Comparison of ENCODE assay signal across 14 cellular contexts in genomic region chr4:153159016-153159415, GRCh38. TPM values are rescaled to one million over a fixed set of nuclear protein-coding genes. Genes with fewer than 3 reads are reported as not detected.
A peak's percentile ranks its signal among the peaks of the same experiment; 100 is the strongest.
DNase-seq lines count a peak whose midpoint lies in the region; ATAC-seq, FAIRE-seq and TF ChIP-seq lines count a peak whose summit lies in the region.
"Had no signal": no experiment of that assay in that cellular context is flagged by ENCODE, and none has a peak within 500 bp of the region (broad histone marks: within the 10 kb centered on the region; RNA-seq: fewer than 3 reads in every experiment).

No MANE protein-coding gene starts in this region.

- H3K79me2 ChIP-seq in HepG2 (ENCODE audit: insufficient read depth, low read length), result no peaks in the 10 kb centered on the region

- POLR2A ChIA-PET in HepG2 (lab: Yijun Ruan, JAX), result no interaction called here
- POLR2A ChIA-PET in Caco-2 (lab: Charles Lee), result no interaction called here

- no peaks in the 10 kb centered on the region for H4K20me1 ChIP-seq in HepG2 (ENCODE audit: insufficient read depth, low read length)

- H3K27ac Mint-ChIP-seq in immature natural killer cell, result no peak overlapping the region
- no peak overlapping the region for H3K27ac Mint-ChIP-seq in Caco-2 (ENCODE audit: unreplicated experiment)
- H3K27ac Mint-ChIP-seq: B cell had no signal

- H3K4me3 Mint-ChIP-seq in immature natural killer cell (no peak overlapping the region), Caco-2 (ENCODE audit: unreplicated experiment) (no peak overlapping the region)
- H3K4me3 Mint-ChIP-seq: B cell had no signal

- TF ChIP-seq EP300 in HepG2 (IDR thresholded peaks at IDR 0.05; ENCODE audit: low read depth in 2 of 2, low read length in 2 of 2) (no peak), HepG2 (CRISPR knock-in tag; IDR thresholded peaks at IDR 0.05; ENCODE audit: borderline replicate concordance) (no peak)

- H3K4me3 ChIP-seq in HepG2 (replicated peaks in 1 of 3; ENCODE audit: insufficient read depth in 1 of 3, low read depth in 2 of 3, low read length in 3 of 3) (no peak overlapping the region), right lobe of liver (no peak overlapping the region), Caco-2 (ENCODE audit: low read depth, low read length) (no peak overlapping the region)
- H3K4me3 ChIP-seq: coronary artery had no signal

- in situ Hi-C loops in HepG2 (cut with HindIII; ENCODE audit: extremely low pct_ligation_motif_present, low pct_unique_long_range_greater_than_20kb), result loop anchor here (10.0 kb wide), 1 partner anchor 416 kb away; no protein-coding TSS in a partner anchor

- H3K9me3 ChIP-seq in HepG2 (ENCODE audit: low read length), result no peaks in the 10 kb centered on the region
- H3K9me3 ChIP-seq in right lobe of liver, result no peaks in the 10 kb centered on the region
- no peaks in the 10 kb centered on the region for H3K9me3 ChIP-seq in Caco-2

- H3K27ac ChIP-seq in HepG2 (ENCODE audit: extremely low read length, insufficient read depth, low read length), result no peak overlapping the region
- no peak overlapping the region for H3K27ac ChIP-seq in right lobe of liver
- H3K27ac ChIP-seq: coronary artery had no signal

- 26% methylated on average over 4 of the region's 4 CpGs for WGBS in HepG2 (ENCODE audit: low lambda C conversion rate)
- WGBS in right lobe of liver (ENCODE audit: insufficient coverage, low coverage, low lambda C conversion rate, missing lambda C conversion rate), result 47% methylated on average over 4 of the region's 4 CpGs

- H3K9me3 Mint-ChIP-seq in immature natural killer cell (no peaks in the 10 kb centered on the region), Caco-2 (ENCODE audit: unreplicated experiment) (no peaks in the 10 kb centered on the region)
- H3K9me3 Mint-ChIP-seq: stimulated activated naive CD8-positive, alpha-beta T cell treated with anti-CD3 and anti-CD28 coated beads, Interleukin-15, amount 100 ng/mL, for 72 hours had no signal

- H3K4me1 ChIP-seq in HepG2 (ENCODE audit: insufficient read depth, low read length) (peaks cover 4% of the 10 kb centered on the region), right lobe of liver (no peaks in the 10 kb centered on the region), Caco-2 (peaks cover 13% of the 10 kb centered on the region)

- peaks cover 0 to 26% of the 10 kb centered on the region in 2 experiments; a peak in 3 of 5 replicates for H3K27me3 ChIP-seq in HepG2 (ENCODE audit: control insufficient read depth in 1 of 2, insufficient read depth in 2 of 2, low read length in 2 of 2)
- no peaks in the 10 kb centered on the region for H3K27me3 ChIP-seq in right lobe of liver
- H3K27me3 ChIP-seq in Caco-2 (replicated peaks; ENCODE audit: control insufficient read depth, insufficient read depth, low read length), result no peaks in the 10 kb centered on the region

- H3K36me3 Mint-ChIP-seq in immature natural killer cell (no peaks in the 10 kb centered on the region), Caco-2 (ENCODE audit: insufficient read depth, unreplicated experiment) (no peaks in the 10 kb centered on the region)

- DNase-seq in HepG2 (ENCODE audit: low spot score) (no peak), right lobe of liver (no peak), NOMO-1 treated with DMSO at 0.1 percent for 48 hours (lab: John Stamatoyannopoulos, UW; ENCODE audit: unreplicated experiment) (peak; percentile 83), immature natural killer cell (no peak), Caco-2 (no peak)
- DNase-seq in effector CD8-positive, alpha-beta T cell (lab: John Stamatoyannopoulos, UW), result no peak
- DNase-seq: activated naive CD4-positive, alpha-beta T cell treated with Interleukin-2 at 50 U/mL for 16 hours; retina; stimulated activated naive CD8-positive, alpha-beta T cell treated with anti-CD3 and anti-CD28 coated beads, Interleukin-15, amount 100 ng/mL, for 72 hours had no signal

- H3K9ac ChIP-seq in HepG2 (ENCODE audit: insufficient read depth, low read depth, low read length), result no peak overlapping the region

- H3K27me3 Mint-ChIP-seq in immature natural killer cell (ENCODE audit: low read depth in 3 of 3) (peaks cover 3 to 5% (median 4%) of the 10 kb centered on the region in 3 donors), Caco-2 (ENCODE audit: insufficient read depth, unreplicated experiment) (no peaks in the 10 kb centered on the region)

- TF ChIP-seq RAD21 in HepG2 (CRISPR knock-in tag; IDR thresholded peaks at IDR 0.05), result no peak

- H3K4me2 ChIP-seq in HepG2 (ENCODE audit: low read depth, low read length), result no peak overlapping the region

- no peak for TF ChIP-seq CTCF in HepG2 (CRISPR knock-in tag; IDR thresholded peaks at IDR 0.05)
- TF ChIP-seq CTCF in right lobe of liver (IDR thresholded peaks at IDR 0.05), result no peak
- TF ChIP-seq CTCF in Caco-2 (IDR thresholded peaks at IDR 0.05; ENCODE audit: insufficient read depth in 1 of 2, low read depth in 1 of 2, low read length in 1 of 2, severe bottlenecking in 1 of 2, unreplicated experiment in 1 of 2), result no peak

- ATAC-seq in HepG2, result no peak
- ATAC-seq in right lobe of liver, result no peak
- no peak for ATAC-seq in HG02623 (IDR thresholded peaks at IDR 0.05; ENCODE audit: unreplicated experiment)

- CTCF ChIA-PET in HepG2 (lab: Yijun Ruan, JAX; ENCODE audit: low intra/inter-chr PET ratio, low total read pairs) (no interaction called here), Caco-2 (lab: Charles Lee) (interaction anchor here (2.2 kb wide), 1 partner anchor 16 kb away, joined by 9 read pairs; no protein-coding TSS in a partner anchor)

- BruUV-seq in HepG2 (replicated peaks; lab: Mats Ljungman, UMichigan), result no TSS peak
- BruUV-seq in Caco-2 (replicated peaks; lab: Mats Ljungman, UMichigan), result no TSS peak

- no peak for TF ChIP-seq POLR2A in HepG2 (IDR thresholded peaks at IDR 0.05; ENCODE audit: insufficient read depth in 1 of 2, low read depth in 2 of 2, low read length in 2 of 2)
- no peak for TF ChIP-seq POLR2A in right lobe of liver (IDR thresholded peaks at IDR 0.05)

- no peak overlapping the region for H2AFZ ChIP-seq in HepG2 (ENCODE audit: low read length)

- H3K4me1 Mint-ChIP-seq in immature natural killer cell, result peaks cover under 1 to 1% of the 10 kb centered on the region in 2 donors
- H3K4me1 Mint-ChIP-seq in Caco-2 (ENCODE audit: low read depth, unreplicated experiment), result peaks cover 8% of the 10 kb centered on the region

- FAIRE-seq in HepG2 (lab: Jason Lieb, UNC) (no peak), colon (lab: Jason Lieb, UNC) (peak; percentile 14)
- FAIRE-seq: islet of Langerhans had no signal

- intact Hi-C loops in HepG2 (cut with micrococcal nuclease; ENCODE audit: unreplicated experiment), result no loop called here
- intact Hi-C loops in right lobe of liver (cut with DNase I), result loop anchor here in 1 of 2 donors (10.0 kb wide), 1 partner anchor 166 kb away; no protein-coding TSS in a partner anchor
- intact Hi-C loops in Caco-2 (cut with micrococcal nuclease; ENCODE audit: unreplicated experiment), result no loop called here

- H3K36me3 ChIP-seq in HepG2 (replicated peaks in 1 of 2; ENCODE audit: control insufficient read depth in 1 of 2, insufficient read depth in 2 of 2, low read length in 2 of 2) (no peaks in the 10 kb centered on the region), right lobe of liver (no peaks in the 10 kb centered on the region), Caco-2 (ENCODE audit: control insufficient read depth, insufficient read depth, low read length) (no peaks in the 10 kb centered on the region)

TF ChIP-seq in HepG2, 621 proteins besides CTCF, POLR2A, EP300 and RAD21 (continues in another document):
- TF ChIP-seq HHEX (CRISPR knock-in tag; IDR thresholded peaks at IDR 0.05), result no peak

RNA-seq across cellular contexts. Expression of gene TRIM2, which starts 45.2 kb away (rescaled TPM):
- total RNA-seq in HepG2 (2016; rRNA removed; fragmentation: Illumina TruSeq; extraction: Trizol), result 4.2 and 7.0 TPM in 2 replicates
- 1.8 and 2.6 TPM in 2 replicates for total RNA-seq in HepG2 (2016; cell fraction: cytosol; rRNA removed; fragmentation: Illumina TruSeq; extraction: Trizol; ENCODE audit: low read depth)
- total RNA-seq in HepG2 (2016; cell fraction: insoluble cytoplasmic fraction; rRNA removed; fragmentation: Illumina TruSeq; extraction: Trizol), result 3.7 and 4.1 TPM in 2 replicates
- total RNA-seq in HepG2 (2016; cell fraction: membrane; rRNA removed; fragmentation: Illumina TruSeq; extraction: Trizol), result 1.2 and 1.3 TPM in 2 replicates
- 5.2 and 6.5 TPM in 2 replicates for total RNA-seq in HepG2 (2016; cell fraction: nucleus; rRNA removed; fragmentation: Illumina TruSeq; extraction: Trizol)
- polyA plus RNA-seq in HepG2 (2011; rRNA removed), result 2.1 and 2.9 TPM in 2 replicates
- polyA plus RNA-seq in HepG2 (2011; cell fraction: cytosol; rRNA removed), result 2.1 and 2.4 TPM in 2 replicates
- polyA plus RNA-seq in HepG2 (2011; cell fraction: nucleus; rRNA removed), result 2.8 and 4.0 TPM in 2 replicates
- 1.9 and 2.8 TPM in 2 replicates for polyA plus RNA-seq in HepG2 (2012)
- polyA plus RNA-seq in HepG2 (2016; cell fraction: cytosol; fragmentation: Illumina TruSeq; extraction: Trizol; ENCODE audit: low read depth), result 0.27 and 0.29 TPM in 2 replicates
- 2.8 and 2.9 TPM in 2 replicates for polyA plus RNA-seq in HepG2 (2016; cell fraction: insoluble cytoplasmic fraction; fragmentation: Illumina TruSeq; extraction: Trizol; ENCODE audit: low read depth)
- 0.50 and 0.55 TPM in 2 replicates for polyA plus RNA-seq in HepG2 (2016; cell fraction: membrane; fragmentation: Illumina TruSeq; extraction: Trizol; ENCODE audit: low read depth)
- polyA plus RNA-seq in HepG2 (2016; cell fraction: nucleus; fragmentation: Illumina TruSeq; extraction: Trizol; ENCODE audit: insufficient read depth, low read depth), result 2.9 and 3.5 TPM in 2 replicates
- 10.3 and 18.9 TPM in 2 replicates for polyA minus RNA-seq in HepG2 (2011; rRNA and poly(A)+ RNA removed; ENCODE audit: low replicate concordance)
- polyA minus RNA-seq in HepG2 (2011; cell fraction: cytosol; rRNA and poly(A)+ RNA removed), result 4.3 and 6.3 TPM in 2 replicates
- polyA minus RNA-seq in HepG2 (2011; cell fraction: nucleus; rRNA and poly(A)+ RNA removed), result 10.4 and 12.2 TPM in 2 replicates
- 10 to 100 TPM in 3 of 6 experiments, 1 to 10 TPM in 3; 8.9 to 17.5 (median 10.0) TPM for total RNA-seq in right lobe of liver
- under 1 TPM in 1 of 3 donors, not detected in 2; 0.51 TPM for polyA plus RNA-seq in immature natural killer cell
- total RNA-seq in Caco-2 (2022), result 62.0 and 62.3 TPM in 2 replicates
